Comparison of ENCODE assay signal across 18 cellular contexts in the genomic region with DNA sequence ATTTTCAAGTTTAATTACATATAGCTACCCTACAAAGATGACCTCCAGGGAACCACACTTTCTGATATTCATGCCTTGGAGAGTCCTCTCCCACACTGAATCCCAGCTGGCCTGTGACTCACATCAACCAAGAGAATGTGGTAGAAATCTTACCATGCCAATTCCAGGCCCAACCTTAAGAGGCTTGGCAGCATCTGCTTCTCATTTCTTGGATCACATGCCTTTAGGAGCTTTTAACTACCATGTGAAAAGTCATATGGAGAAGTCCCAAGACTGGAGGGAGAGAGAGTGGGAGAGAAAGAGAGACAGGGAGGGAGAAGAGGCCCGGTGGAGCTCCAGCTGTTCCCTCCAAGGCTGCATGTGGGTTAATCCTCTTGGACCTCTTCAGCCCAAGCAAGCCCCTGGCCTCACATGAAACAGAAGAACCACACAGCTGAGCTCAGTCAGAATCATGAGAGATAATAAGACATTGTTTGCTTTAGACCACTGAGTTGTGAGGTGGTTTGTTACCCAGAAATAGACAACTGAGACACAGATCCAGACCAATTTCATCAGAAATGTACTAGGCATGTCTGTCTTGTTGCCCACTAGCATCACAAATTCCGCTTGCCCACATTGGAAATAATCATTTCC.
A peak's percentile ranks its signal among the peaks of the same experiment; 100 is the strongest.
DNase-seq lines count a peak whose midpoint lies in the region; ATAC-seq and TF ChIP-seq lines count a peak whose summit lies in the region.
"Had no signal": no experiment of that assay in that cellular context is flagged by ENCODE, and none has a peak within 500 bp of the region (broad histone marks: within the 10 kb centered on the region; RNA-seq: fewer than 3 reads in every experiment).

No MANE protein-coding gene starts in this region.

- peak; percentile 94 for DNase-seq in A172 (ENCODE audit: low spot score)
- peak; percentile 97 for DNase-seq in GM04504 (ENCODE audit: low read depth)
- peak; percentile 89 for DNase-seq in fibroblast of the aortic adventitia (ENCODE audit: low read depth)
- no peak for DNase-seq in CD14-positive monocyte (ENCODE audit: low spot score)
- DNase-seq in activated T-cell treated with anti-CD3 and anti-CD28 coated beads, Interleukin-2, amount 50 U/mL, for 72 hours = no peak
- DNase-seq in T-helper 2 cell treated with Interferon-gamma antibody and Interleukin-4, amounts not matched to agents 5 μg/mL and 100 μg/mL, for 36 hours (ENCODE audit: low spot score) = no peak
- DNase-seq: activated CD8-positive, alpha-beta memory T cell treated with anti-CD3 and anti-CD28 coated beads, Interleukin-2, amount 50 U/mL, for 4 hours; AML-193; cortex of kidney; DMS79 treated with DMSO at 0.1 percent for 48 hours; esophagus squamous epithelium; midbrain; NCI-H1436; ovary; T-helper 1 cell had no signal

- intact Hi-C loops in CD14-positive monocyte (cut with micrococcal nuclease) = no loop called here

- TF ChIP-seq CTCF in fibroblast of the aortic adventitia (IDR thresholded peaks at IDR 0.05; ENCODE audit: insufficient read depth, low read length) (no peak), CD14-positive monocyte (IDR thresholded peaks at IDR 0.05) (no peak)

- no peaks in the 10 kb centered on the region for H3K4me1 Mint-ChIP-seq in CD14-positive monocyte
- no peaks in the 10 kb centered on the region for H3K4me1 Mint-ChIP-seq in activated T-cell treated with anti-CD3 and anti-CD28 coated beads, Interleukin-2, amount 50 U/mL, for 72 hours (ENCODE audit: low read depth)
- H3K4me1 Mint-ChIP-seq in T-helper 2 cell treated with Interferon-gamma antibody and Interleukin-4, amounts not matched to agents 5 μg/mL and 100 μg/mL, for 36 hours (ENCODE audit: low read depth) = no peaks in the 10 kb centered on the region

- H3K4me3 ChIP-seq in fibroblast of the aortic adventitia (ENCODE audit: low read depth, low read length) = no peak overlapping the region
- H3K4me3 ChIP-seq: esophagus squamous epithelium, ovary had no signal

- H3K9me3 Mint-ChIP-seq in CD14-positive monocyte = peaks cover 0 to 12% (median 7%) of the 10 kb centered on the region in 7 donors
- H3K9me3 Mint-ChIP-seq in activated T-cell treated with anti-CD3 and anti-CD28 coated beads, Interleukin-2, amount 50 U/mL, for 72 hours = peaks cover 0 to 2% of the 10 kb centered on the region in 2 donors
- H3K9me3 Mint-ChIP-seq in T-helper 2 cell treated with Interferon-gamma antibody and Interleukin-4, amounts not matched to agents 5 μg/mL and 100 μg/mL, for 36 hours = no peaks in the 10 kb centered on the region

- no peaks in the 10 kb centered on the region for H3K36me3 Mint-ChIP-seq in CD14-positive monocyte
- peaks cover 0 to 1% of the 10 kb centered on the region in 2 donors for H3K36me3 Mint-ChIP-seq in activated T-cell treated with anti-CD3 and anti-CD28 coated beads, Interleukin-2, amount 50 U/mL, for 72 hours (ENCODE audit: insufficient read depth in 2 of 2)
- H3K36me3 Mint-ChIP-seq in T-helper 2 cell treated with Interferon-gamma antibody and Interleukin-4, amounts not matched to agents 5 μg/mL and 100 μg/mL, for 36 hours (ENCODE audit: low read depth) = no peaks in the 10 kb centered on the region
- H3K36me3 Mint-ChIP-seq: activated naive CD8-positive, alpha-beta T cell had no signal

- no peak overlapping the region for H3K4me3 Mint-ChIP-seq in CD14-positive monocyte
- no peak overlapping the region for H3K4me3 Mint-ChIP-seq in activated T-cell treated with anti-CD3 and anti-CD28 coated beads, Interleukin-2, amount 50 U/mL, for 72 hours
- no peak overlapping the region for H3K4me3 Mint-ChIP-seq in T-helper 2 cell treated with Interferon-gamma antibody and Interleukin-4, amounts not matched to agents 5 μg/mL and 100 μg/mL, for 36 hours
- H3K4me3 Mint-ChIP-seq: activated naive CD8-positive, alpha-beta T cell had no signal

- H3K27ac Mint-ChIP-seq in CD14-positive monocyte = no peak overlapping the region
- no peak overlapping the region for H3K27ac Mint-ChIP-seq in activated T-cell treated with anti-CD3 and anti-CD28 coated beads, Interleukin-2, amount 50 U/mL, for 72 hours
- no peak overlapping the region for H3K27ac Mint-ChIP-seq in T-helper 2 cell treated with Interferon-gamma antibody and Interleukin-4, amounts not matched to agents 5 μg/mL and 100 μg/mL, for 36 hours
- H3K27ac Mint-ChIP-seq: activated naive CD8-positive, alpha-beta T cell had no signal

- peaks cover 0 to 8% (median 5%) of the 10 kb centered on the region in 3 donors for H3K27me3 Mint-ChIP-seq in CD14-positive monocyte (ENCODE audit: low read depth in 3 of 3)
- peaks cover 17% of the 10 kb centered on the region for H3K27me3 Mint-ChIP-seq in activated T-cell treated with anti-CD3 and anti-CD28 coated beads, Interleukin-2, amount 50 U/mL, for 72 hours (ENCODE audit: low read depth)
- no peaks in the 10 kb centered on the region for H3K27me3 Mint-ChIP-seq in T-helper 2 cell treated with Interferon-gamma antibody and Interleukin-4, amounts not matched to agents 5 μg/mL and 100 μg/mL, for 36 hours (ENCODE audit: low read depth)

- ATAC-seq in SK-N-SH treated with all-trans-retinoic acid at 6 μM for 48 hours (peak; percentile 65), GM21786 (IDR thresholded peaks at IDR 0.05; ENCODE audit: unreplicated experiment) (no peak)
- ATAC-seq in activated T-cell treated with anti-CD3 and anti-CD28 coated beads, Interleukin-2, amount 50 U/mL, for 72 hours (replicated peaks in 1 of 2) = no peak

TF ChIP-seq in SK-N-SH treated with all-trans-retinoic acid at 6 μM for 48 hours, 23 proteins besides CTCF, POLR2A, EP300 and RAD21 (continues in another document):
- TF ChIP-seq CSDC2 (CRISPR knock-in tag; IDR thresholded peaks at IDR 0.05) (no peak), ZFP30 (CRISPR knock-in tag; IDR thresholded peaks at IDR 0.05) (no peak), ZNF8 (CRISPR knock-in tag; IDR thresholded peaks at IDR 0.05) (no peak), TOX (CRISPR knock-in tag; IDR thresholded peaks at IDR 0.05; ENCODE audit: borderline replicate concordance) (no peak), ZC3H10 (CRISPR knock-in tag; IDR thresholded peaks at IDR 0.05) (no peak), OSR1 (CRISPR knock-in tag; IDR thresholded peaks at IDR 0.05) (no peak), ESRRG (CRISPR knock-in tag; IDR thresholded peaks at IDR 0.05) (no peak), BACH2 (CRISPR knock-in tag; IDR thresholded peaks at IDR 0.05; ENCODE audit: borderline replicate concordance) (no peak), TCF4 (CRISPR knock-in tag; IDR thresholded peaks at IDR 0.05; ENCODE audit: borderline replicate concordance) (no peak)
- TF ChIP-seq, protein P1, sequence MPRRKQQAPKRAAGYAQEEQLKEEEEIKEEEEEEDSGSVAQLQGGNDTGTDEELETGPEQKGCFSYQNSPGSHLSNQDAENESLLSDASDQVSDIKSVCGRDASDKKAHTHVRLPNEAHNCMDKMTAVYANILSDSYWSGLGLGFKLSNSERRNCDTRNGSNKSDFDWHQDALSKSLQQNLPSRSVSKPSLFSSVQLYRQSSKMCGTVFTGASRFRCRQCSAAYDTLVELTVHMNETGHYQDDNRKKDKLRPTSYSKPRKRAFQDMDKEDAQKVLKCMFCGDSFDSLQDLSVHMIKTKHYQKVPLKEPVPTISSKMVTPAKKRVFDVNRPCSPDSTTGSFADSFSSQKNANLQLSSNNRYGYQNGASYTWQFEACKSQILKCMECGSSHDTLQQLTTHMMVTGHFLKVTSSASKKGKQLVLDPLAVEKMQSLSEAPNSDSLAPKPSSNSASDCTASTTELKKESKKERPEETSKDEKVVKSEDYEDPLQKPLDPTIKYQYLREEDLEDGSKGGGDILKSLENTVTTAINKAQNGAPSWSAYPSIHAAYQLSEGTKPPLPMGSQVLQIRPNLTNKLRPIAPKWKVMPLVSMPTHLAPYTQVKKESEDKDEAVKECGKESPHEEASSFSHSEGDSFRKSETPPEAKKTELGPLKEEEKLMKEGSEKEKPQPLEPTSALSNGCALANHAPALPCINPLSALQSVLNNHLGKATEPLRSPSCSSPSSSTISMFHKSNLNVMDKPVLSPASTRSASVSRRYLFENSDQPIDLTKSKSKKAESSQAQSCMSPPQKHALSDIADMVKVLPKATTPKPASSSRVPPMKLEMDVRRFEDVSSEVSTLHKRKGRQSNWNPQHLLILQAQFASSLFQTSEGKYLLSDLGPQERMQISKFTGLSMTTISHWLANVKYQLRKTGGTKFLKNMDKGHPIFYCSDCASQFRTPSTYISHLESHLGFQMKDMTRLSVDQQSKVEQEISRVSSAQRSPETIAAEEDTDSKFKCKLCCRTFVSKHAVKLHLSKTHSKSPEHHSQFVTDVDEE (CRISPR knock-in tag; IDR thresholded peaks at IDR 0.05) = no peak
- TF ChIP-seq, protein P2, sequence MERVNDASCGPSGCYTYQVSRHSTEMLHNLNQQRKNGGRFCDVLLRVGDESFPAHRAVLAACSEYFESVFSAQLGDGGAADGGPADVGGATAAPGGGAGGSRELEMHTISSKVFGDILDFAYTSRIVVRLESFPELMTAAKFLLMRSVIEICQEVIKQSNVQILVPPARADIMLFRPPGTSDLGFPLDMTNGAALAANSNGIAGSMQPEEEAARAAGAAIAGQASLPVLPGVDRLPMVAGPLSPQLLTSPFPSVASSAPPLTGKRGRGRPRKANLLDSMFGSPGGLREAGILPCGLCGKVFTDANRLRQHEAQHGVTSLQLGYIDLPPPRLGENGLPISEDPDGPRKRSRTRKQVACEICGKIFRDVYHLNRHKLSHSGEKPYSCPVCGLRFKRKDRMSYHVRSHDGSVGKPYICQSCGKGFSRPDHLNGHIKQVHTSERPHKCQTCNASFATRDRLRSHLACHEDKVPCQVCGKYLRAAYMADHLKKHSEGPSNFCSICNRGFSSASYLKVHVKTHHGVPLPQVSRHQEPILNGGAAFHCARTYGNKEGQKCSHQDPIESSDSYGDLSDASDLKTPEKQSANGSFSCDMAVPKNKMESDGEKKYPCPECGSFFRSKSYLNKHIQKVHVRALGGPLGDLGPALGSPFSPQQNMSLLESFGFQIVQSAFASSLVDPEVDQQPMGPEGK (CRISPR knock-in tag; IDR thresholded peaks at IDR 0.05; ENCODE audit: borderline replicate concordance) = no peak
- TF ChIP-seq, protein P3, sequence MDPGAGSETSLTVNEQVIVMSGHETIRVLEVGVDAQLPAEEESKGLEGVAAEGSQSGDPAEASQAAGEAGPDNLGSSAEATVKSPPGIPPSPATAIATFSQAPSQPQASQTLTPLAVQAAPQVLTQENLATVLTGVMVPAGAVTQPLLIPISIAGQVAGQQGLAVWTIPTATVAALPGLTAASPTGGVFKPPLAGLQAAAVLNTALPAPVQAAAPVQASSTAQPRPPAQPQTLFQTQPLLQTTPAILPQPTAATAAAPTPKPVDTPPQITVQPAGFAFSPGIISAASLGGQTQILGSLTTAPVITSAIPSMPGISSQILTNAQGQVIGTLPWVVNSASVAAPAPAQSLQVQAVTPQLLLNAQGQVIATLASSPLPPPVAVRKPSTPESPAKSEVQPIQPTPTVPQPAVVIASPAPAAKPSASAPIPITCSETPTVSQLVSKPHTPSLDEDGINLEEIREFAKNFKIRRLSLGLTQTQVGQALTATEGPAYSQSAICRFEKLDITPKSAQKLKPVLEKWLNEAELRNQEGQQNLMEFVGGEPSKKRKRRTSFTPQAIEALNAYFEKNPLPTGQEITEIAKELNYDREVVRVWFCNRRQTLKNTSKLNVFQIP (CRISPR knock-in tag; IDR thresholded peaks at IDR 0.05; ENCODE audit: borderline replicate concordance, low read depth) = no peak

Comparison
In these comparisons a context has a peak if more than half of its experiments do, and no peak if none do; other contexts are left out.
1. DNase-seq: peak in A172 (single experiment), GM04504 (single experiment) and fibroblast of the aortic adventitia (single experiment); none in CD14-positive monocyte (single experiment), activated T-cell treated with anti-CD3 and anti-CD28 coated beads, Interleukin-2, amount 50 U/mL, for 72 hours (0 of 2) and T-helper 2 cell treated with Interferon-gamma antibody and Interleukin-4, amounts not matched to agents 5 μg/mL and 100 μg/mL, for 36 hours (single experiment).